15 cellular contexts compared by ENCODE assay signal in genomic region chr21:45481977-45482898, GRCh38.
DNase-seq lines count a peak whose midpoint lies in the region; ATAC-seq lines count a peak whose summit lies in the region.
"Had no signal": no experiment of that assay in that cellular context is flagged by ENCODE, and none has a peak within 500 bp of the region (broad histone marks: within the 10 kb centered on the region; RNA-seq: fewer than 3 reads in every experiment).

No MANE protein-coding gene starts in this region.

- H3K27me3 Mint-ChIP-seq in activated T-cell treated with anti-CD3 and anti-CD28 coated beads, Interleukin-2, amount 50 U/mL, for 4 hours (ENCODE audit: low read depth) = no peaks in the 10 kb centered on the region
- H3K27me3 Mint-ChIP-seq in T-cell = no peaks in the 10 kb centered on the region
- H3K27me3 Mint-ChIP-seq in effector memory CD8-positive, alpha-beta T cell = no peaks in the 10 kb centered on the region

- no peaks in the 10 kb centered on the region for H3K9me3 Mint-ChIP-seq in activated T-cell treated with anti-CD3 and anti-CD28 coated beads, Interleukin-2, amount 50 U/mL, for 4 hours
- H3K9me3 Mint-ChIP-seq in T-cell = peaks cover 0 to 5% (median 0%) of the 10 kb centered on the region in 3 donors
- H3K9me3 Mint-ChIP-seq in effector memory CD8-positive, alpha-beta T cell = no peaks in the 10 kb centered on the region
- no peaks in the 10 kb centered on the region for H3K9me3 Mint-ChIP-seq in stimulated activated effector memory CD8-positive, alpha-beta T cell treated with anti-CD3 and anti-CD28 coated beads, Interleukin-12 subunit alpha, Interleukin-12 subunit beta, amount 100 ng/mL, for 72 hours

- H3K4me3 Mint-ChIP-seq in activated T-cell treated with anti-CD3 and anti-CD28 coated beads, Interleukin-2, amount 50 U/mL, for 4 hours = peak overlapping the region; percentile 55
- H3K4me3 Mint-ChIP-seq in T-cell = peak overlapping the region in 2 of 3 donors; percentile 68 to 71
- peak overlapping the region; percentile 59 to 60 for H3K4me3 Mint-ChIP-seq in effector memory CD8-positive, alpha-beta T cell
- peak overlapping the region; percentile 54 for H3K4me3 Mint-ChIP-seq in stimulated activated effector memory CD8-positive, alpha-beta T cell treated with anti-CD3 and anti-CD28 coated beads, Interleukin-12 subunit alpha, Interleukin-12 subunit beta, amount 100 ng/mL, for 72 hours

- peaks cover 45% of the 10 kb centered on the region for H3K4me1 Mint-ChIP-seq in activated T-cell treated with anti-CD3 and anti-CD28 coated beads, Interleukin-2, amount 50 U/mL, for 4 hours (ENCODE audit: low read depth)
- H3K4me1 Mint-ChIP-seq in T-cell = peaks cover 15 to 50% (median 35%) of the 10 kb centered on the region in 3 donors
- peaks cover 13 to 29% of the 10 kb centered on the region in 2 donors for H3K4me1 Mint-ChIP-seq in effector memory CD8-positive, alpha-beta T cell (ENCODE audit: low read depth in 2 of 2)
- H3K4me1 Mint-ChIP-seq in stimulated activated effector memory CD8-positive, alpha-beta T cell treated with anti-CD3 and anti-CD28 coated beads, Interleukin-12 subunit alpha, Interleukin-12 subunit beta, amount 100 ng/mL, for 72 hours = peaks cover 25% of the 10 kb centered on the region

- peak overlapping the region in 1 of 2 donors; percentile 95 for H3K27ac Mint-ChIP-seq in T-cell
- H3K27ac Mint-ChIP-seq in effector memory CD8-positive, alpha-beta T cell = peak overlapping the region; percentile 67 to 85
- peak overlapping the region; percentile 86 for H3K27ac Mint-ChIP-seq in stimulated activated effector memory CD8-positive, alpha-beta T cell treated with anti-CD3 and anti-CD28 coated beads, Interleukin-12 subunit alpha, Interleukin-12 subunit beta, amount 100 ng/mL, for 72 hours

- no peak for ATAC-seq in activated T-cell treated with anti-CD3 and anti-CD28 coated beads, Interleukin-2, amount 50 U/mL, for 4 hours
- ATAC-seq in T-cell (replicated peaks in 1 of 4) (no peak), HG03045 (IDR thresholded peaks at IDR 0.05; ENCODE audit: unreplicated experiment) (no peak), HG03521 (IDR thresholded peaks at IDR 0.05; ENCODE audit: unreplicated experiment) (no peak)
- no peak for ATAC-seq in effector memory CD8-positive, alpha-beta T cell (replicated peaks)
- no peak for ATAC-seq in stimulated activated effector memory CD8-positive, alpha-beta T cell treated with anti-CD3 and anti-CD28 coated beads, Interleukin-12 subunit alpha, Interleukin-12 subunit beta, amount 100 ng/mL, for 72 hours

- no peaks in the 10 kb centered on the region for H3K36me3 Mint-ChIP-seq in activated T-cell treated with anti-CD3 and anti-CD28 coated beads, Interleukin-2, amount 50 U/mL, for 4 hours (ENCODE audit: insufficient read depth)
- H3K36me3 Mint-ChIP-seq in T-cell = peaks cover 7% of the 10 kb centered on the region
- H3K36me3 Mint-ChIP-seq in effector memory CD8-positive, alpha-beta T cell (ENCODE audit: insufficient read depth) = peaks cover 3% of the 10 kb centered on the region
- peaks cover 6% of the 10 kb centered on the region for H3K36me3 Mint-ChIP-seq in stimulated activated effector memory CD8-positive, alpha-beta T cell treated with anti-CD3 and anti-CD28 coated beads, Interleukin-12 subunit alpha, Interleukin-12 subunit beta, amount 100 ng/mL, for 72 hours

- CTCF ChIA-PET in T-cell (lab: Charles Lee) = no interaction called here

- no peak for DNase-seq in activated T-cell treated with anti-CD3 and anti-CD28 coated beads, Interleukin-2, amount 50 U/mL, for 4 hours
- DNase-seq in activated T-cell treated with anti-CD3 and anti-CD28 coated beads for 4 hours (no peak), T-cell (no peak)
- DNase-seq in effector memory CD8-positive, alpha-beta T cell = no peak
- no peak for DNase-seq in stimulated activated effector memory CD8-positive, alpha-beta T cell treated with anti-CD3 and anti-CD28 coated beads, Interleukin-12 subunit alpha, Interleukin-12 subunit beta, amount 100 ng/mL, for 72 hours (ENCODE audit: low spot score in 2 of 2)
- no peak for DNase-seq in activated CD8-positive, alpha-beta memory T cell treated with anti-CD3 and anti-CD28 coated beads for 24 hours
- DNase-seq: activated CD4-positive, CD25-positive, alpha-beta regulatory T cell; dermis blood vessel endothelial cell; islet precursor cell; NCI-H187 treated with DMSO at 0.1 percent for 48 hours; NCI-H524 treated with DMSO at 0.1 percent for 48 hours; PC-9; substantia nigra had no signal

- POLR2A ChIA-PET in T-cell (lab: Charles Lee) = no interaction called here
